26 cellular contexts compared by ENCODE assay signal in genomic region chr21:43354016-43354420, GRCh38.
A peak's percentile ranks its signal among the peaks of the same experiment; 100 is the strongest.
DNase-seq lines count a peak whose midpoint lies in the region; ATAC-seq and TF ChIP-seq lines count a peak whose summit lies in the region.
"Had no signal": no experiment of that assay in that cellular context is flagged by ENCODE, and none has a peak within 500 bp of the region (broad histone marks: within the 10 kb centered on the region; RNA-seq: fewer than 3 reads in every experiment).

No MANE protein-coding gene starts in this region.

- TF ChIP-seq CTCF in Peyer's patch (IDR thresholded peaks at IDR 0.05) (no peak), WERI-Rb-1 (IDR thresholded peaks at IDR 0.05; ENCODE audit: low read depth, low read length) (no peak)

- POLR2A ChIA-PET in activated CD4-positive, alpha-beta memory T cell treated with anti-CD3 and anti-CD28 coated beads for 36 hours (lab: Charles Lee) = interaction anchor here (0.7 kb wide), 1 partner anchor 8 kb away, joined by 4 read pairs; no protein-coding TSS in a partner anchor

- H3K4me3 ChIP-seq in Peyer's patch (no peak overlapping the region), WERI-Rb-1 (ENCODE audit: low read depth, low read length) (no peak overlapping the region)
- H3K4me3 ChIP-seq: HAP-1, PC-9, prostate gland, SJSA1 had no signal

- intact Hi-C loops in activated CD4-positive, alpha-beta memory T cell treated with anti-CD3 and anti-CD28 coated beads for 36 hours (cut with micrococcal nuclease) = no loop called here

- H3K9me3 ChIP-seq in Peyer's patch (no peaks in the 10 kb centered on the region), WERI-Rb-1 (ENCODE audit: severe bottlenecking) (no peaks in the 10 kb centered on the region)
- H3K9me3 ChIP-seq: HAP-1, prostate gland, SJSA1 had no signal

- CTCF ChIA-PET in activated CD4-positive, alpha-beta memory T cell treated with anti-CD3 and anti-CD28 coated beads for 36 hours (lab: Charles Lee) = no interaction called here

- ATAC-seq in GM18505 (IDR thresholded peaks at IDR 0.05; ENCODE audit: unreplicated experiment) (no peak), naive B cell (ENCODE audit: low read depth in 2 of 2) (no peak)
- no peak for ATAC-seq in activated T-helper 17 cell treated with anti-CD3 and anti-CD28 coated beads, Interleukin-2, amount 50 U/mL, for 72 hours (replicated peaks)
- ATAC-seq: activated T-cell treated with anti-CD3 and anti-CD28 coated beads, Interleukin-2, amount 50 U/mL, for 72 hours; T-cell had no signal

- H3K36me3 Mint-ChIP-seq in naive B cell = no peaks in the 10 kb centered on the region
- no peaks in the 10 kb centered on the region for H3K36me3 Mint-ChIP-seq in activated CD4-positive, alpha-beta memory T cell treated with anti-CD3 and anti-CD28 coated beads for 36 hours
- H3K36me3 Mint-ChIP-seq in activated T-helper 17 cell treated with anti-CD3 and anti-CD28 coated beads, Interleukin-2, amount 50 U/mL, for 72 hours (ENCODE audit: low read depth) = no peaks in the 10 kb centered on the region
- H3K36me3 Mint-ChIP-seq: activated naive CD4-positive, alpha-beta T cell treated with anti-CD3 and anti-CD28 coated beads, Interleukin-2, amount 50 U/mL, for 24 hours; CD4-positive, alpha-beta memory T cell; T-cell had no signal

- DNase-seq in DMS53 (lab: John Stamatoyannopoulos, UW) = peak; percentile 17
- no peak for DNase-seq in DMS53 treated with DMSO at 0.1 percent for 48 hours (lab: John Stamatoyannopoulos, UW; ENCODE audit: unreplicated experiment)
- DNase-seq in Peyer's patch = peak in 1 of 3 donors; percentile 37
- DNase-seq in naive B cell = no peak
- DNase-seq in activated CD4-positive, alpha-beta memory T cell treated with anti-CD3 and anti-CD28 coated beads for 36 hours = no peak
- no peak for DNase-seq in WERI-Rb-1
- DNase-seq: activated CD4-positive, alpha-beta T cell treated with anti-CD3 and anti-CD28 coated beads for 1 hour; activated T-cell treated with anti-CD3 and anti-CD28 coated beads, Interleukin-2, amount 50 U/mL, for 72 hours; CD4-positive, alpha-beta memory T cell; dermis blood vessel endothelial cell; NCI-H1105 treated with DMSO at 0.1 percent for 48 hours; NCI-H2081 treated with DMSO at 0.1 percent for 48 hours; NCI-H345; NCI-H82; PC-9; stimulated activated CD8-positive, alpha-beta memory T cell treated with anti-CD3 and anti-CD28 coated beads, Interleukin-4, amount 100 ng/mL, for 48 hours; T-cell; trophoblast cell had no signal

- H3K27ac Mint-ChIP-seq in naive B cell = peak overlapping the region in 4 of 6 donors; percentile 47 to 96 (median 58)
- H3K27ac Mint-ChIP-seq in activated CD4-positive, alpha-beta memory T cell treated with anti-CD3 and anti-CD28 coated beads for 36 hours = no peak overlapping the region
- H3K27ac Mint-ChIP-seq in activated T-helper 17 cell treated with anti-CD3 and anti-CD28 coated beads, Interleukin-2, amount 50 U/mL, for 72 hours = no peak overlapping the region
- H3K27ac Mint-ChIP-seq: activated T-cell treated with anti-CD3 and anti-CD28 coated beads, Interleukin-2, amount 50 U/mL, for 72 hours; T-cell had no signal

- peak overlapping the region in 1 of 8 donors; percentile 11 for H3K4me3 Mint-ChIP-seq in naive B cell
- no peak overlapping the region for H3K4me3 Mint-ChIP-seq in activated CD4-positive, alpha-beta memory T cell treated with anti-CD3 and anti-CD28 coated beads for 36 hours
- H3K4me3 Mint-ChIP-seq in activated T-helper 17 cell treated with anti-CD3 and anti-CD28 coated beads, Interleukin-2, amount 50 U/mL, for 72 hours = no peak overlapping the region
- H3K4me3 Mint-ChIP-seq: activated naive CD4-positive, alpha-beta T cell treated with anti-CD3 and anti-CD28 coated beads, Interleukin-2, amount 50 U/mL, for 24 hours; activated T-cell treated with anti-CD3 and anti-CD28 coated beads, Interleukin-2, amount 50 U/mL, for 72 hours; CD4-positive, alpha-beta memory T cell; central memory CD8-positive, alpha-beta T cell; T-cell had no signal

- peaks cover 28 to 45% (median 29%) of the 10 kb centered on the region in 3 donors for H3K4me1 Mint-ChIP-seq in naive B cell
- peaks cover 8% of the 10 kb centered on the region for H3K4me1 Mint-ChIP-seq in activated CD4-positive, alpha-beta memory T cell treated with anti-CD3 and anti-CD28 coated beads for 36 hours (ENCODE audit: low read depth)
- no peaks in the 10 kb centered on the region for H3K4me1 Mint-ChIP-seq in activated T-helper 17 cell treated with anti-CD3 and anti-CD28 coated beads, Interleukin-2, amount 50 U/mL, for 72 hours
- H3K4me1 Mint-ChIP-seq: central memory CD8-positive, alpha-beta T cell had no signal

- H3K4me1 ChIP-seq in Peyer's patch = peaks cover 0 to 12% (median 2%) of the 10 kb centered on the region in 4 donors
- H3K4me1 ChIP-seq: prostate gland, SJSA1 had no signal

- no peaks in the 10 kb centered on the region for H3K36me3 ChIP-seq in Peyer's patch
- no peaks in the 10 kb centered on the region for H3K36me3 ChIP-seq in WERI-Rb-1
- H3K36me3 ChIP-seq: HAP-1, prostate gland, SJSA1 had no signal

- no peaks in the 10 kb centered on the region for H3K9me3 Mint-ChIP-seq in naive B cell
- H3K9me3 Mint-ChIP-seq in activated CD4-positive, alpha-beta memory T cell treated with anti-CD3 and anti-CD28 coated beads for 36 hours = no peaks in the 10 kb centered on the region
- no peaks in the 10 kb centered on the region for H3K9me3 Mint-ChIP-seq in activated T-helper 17 cell treated with anti-CD3 and anti-CD28 coated beads, Interleukin-2, amount 50 U/mL, for 72 hours
- H3K9me3 Mint-ChIP-seq: activated naive CD4-positive, alpha-beta T cell treated with anti-CD3 and anti-CD28 coated beads, Interleukin-2, amount 50 U/mL, for 24 hours; activated T-cell treated with anti-CD3 and anti-CD28 coated beads, Interleukin-2, amount 50 U/mL, for 72 hours; CD4-positive, alpha-beta memory T cell; central memory CD8-positive, alpha-beta T cell; T-cell had no signal

- no peaks in the 10 kb centered on the region for H3K27me3 ChIP-seq in Peyer's patch
- H3K27me3 ChIP-seq in WERI-Rb-1 (ENCODE audit: insufficient read depth, low read depth, severe bottlenecking) = no peaks in the 10 kb centered on the region
- H3K27me3 ChIP-seq: SJSA1 had no signal

- no peaks in the 10 kb centered on the region for H3K27me3 Mint-ChIP-seq in naive B cell
- no peaks in the 10 kb centered on the region for H3K27me3 Mint-ChIP-seq in activated CD4-positive, alpha-beta memory T cell treated with anti-CD3 and anti-CD28 coated beads for 36 hours
- H3K27me3 Mint-ChIP-seq in activated T-helper 17 cell treated with anti-CD3 and anti-CD28 coated beads, Interleukin-2, amount 50 U/mL, for 72 hours = no peaks in the 10 kb centered on the region
- H3K27me3 Mint-ChIP-seq: activated naive CD4-positive, alpha-beta T cell treated with anti-CD3 and anti-CD28 coated beads, Interleukin-2, amount 50 U/mL, for 24 hours; CD4-positive, alpha-beta memory T cell; central memory CD8-positive, alpha-beta T cell; T-cell had no signal

- H3K27ac ChIP-seq in Peyer's patch (peak overlapping the region in 3 of 4 donors; percentile 25 to 79 (median 56)), WERI-Rb-1 (no peak overlapping the region)
- H3K27ac ChIP-seq: 22Rv1, PC-9, prostate gland, SJSA1 had no signal

- TF ChIP-seq POLR2A in GM18505 (IDR thresholded peaks at IDR 0.05; ENCODE audit: borderline replicate concordance, extremely low read depth, insufficient read depth, insufficient read length) (peak; percentile 82), Peyer's patch (IDR thresholded peaks at IDR 0.05) (no peak)

Comparison
In these comparisons a context has a peak if more than half of its experiments do, and no peak if none do; other contexts are left out.
1. H3K27ac Mint-ChIP-seq: peak in naive B cell (4 of 6); none in activated CD4-positive, alpha-beta memory T cell treated with anti-CD3 and anti-CD28 coated beads for 36 hours (single experiment) and activated T-helper 17 cell treated with anti-CD3 and anti-CD28 coated beads, Interleukin-2, amount 50 U/mL, for 72 hours (single experiment).